13 cellular contexts compared by ENCODE assay signal in genomic region chr2:197806317-197806633, GRCh38. TPM values are rescaled to one million over a fixed set of nuclear protein-coding genes. Genes with fewer than 3 reads are reported as not detected.
DNase-seq lines count a peak whose midpoint lies in the region; ATAC-seq, FAIRE-seq and TF ChIP-seq lines count a peak whose summit lies in the region.
"Had no signal": no experiment of that assay in that cellular context is flagged by ENCODE, and none has a peak within 500 bp of the region (broad histone marks: within the 10 kb centered on the region; RNA-seq: fewer than 3 reads in every experiment).

No MANE protein-coding gene starts in this region.

- FAIRE-seq in K562 (lab: Jason Lieb, UNC): peak; percentile 42

- ATAC-seq in heart left ventricle (no peak), left ventricle myocardium superior (no peak), K562 (0 out of 3 replicates have a peak, but pooled peaks have one; percentile 1)
- ATAC-seq in naive thymus-derived CD4-positive, alpha-beta T cell: no peak

- TF ChIP-seq POLR2A in heart left ventricle (IDR thresholded peaks at IDR 0.05) (no peak), K562 (conservative IDR thresholded peaks at IDR 0.05) (no peak), vagina (IDR thresholded peaks at IDR 0.05) (no peak)

- H3K4me1 ChIP-seq in heart left ventricle (peaks cover 0 to 44% (median 16%) of the 10 kb centered on the region in 12 donors), K562 (replicated peaks in 1 of 2; ENCODE audit: control insufficient read depth in 2 of 2, insufficient read depth in 2 of 2, low read length in 2 of 2) (peaks cover 6 to 19% of the 10 kb centered on the region in 2 experiments; a peak in 4 of 5 replicates), vagina (peaks cover 11% of the 10 kb centered on the region)
- peaks cover 10 to 44% of the 10 kb centered on the region in 2 donors for H3K4me1 ChIP-seq in naive thymus-derived CD4-positive, alpha-beta T cell (ENCODE audit: control insufficient read depth in 2 of 2, insufficient read depth in 2 of 2, low read length in 2 of 2)

- peak overlapping the region; percentile 66 to 91 (median 84) for H3K4me3 ChIP-seq in heart left ventricle
- peak overlapping the region; percentile 82 for H3K4me3 ChIP-seq in K562
- H3K4me3 ChIP-seq in naive thymus-derived CD4-positive, alpha-beta T cell (ENCODE audit: low read length): peak overlapping the region; percentile 67
- peak overlapping the region; percentile 70 to 81 for H3K4me3 ChIP-seq in vagina

- CTCF ChIA-PET in K562 (lab: Yijun Ruan, JAX; ENCODE audit: low intra/inter-chr PET ratio): no interaction called here
- CTCF ChIA-PET in naive thymus-derived CD4-positive, alpha-beta T cell (lab: Charles Lee): interaction anchor here (0.6 kb wide), 1 partner anchor 286 kb away, joined by 4 read pairs; no protein-coding TSS in a partner anchor

- peak overlapping the region; percentile 84 for H3K4me2 ChIP-seq in K562 (ENCODE audit: insufficient read depth, low read length)

- no peaks in the 10 kb centered on the region for H3K36me3 Mint-ChIP-seq in naive thymus-derived CD4-positive, alpha-beta T cell

- 24 to 48% (median 33%) methylated on average over 2 of the region's 2 CpGs for WGBS in heart left ventricle, 4 donors
- whole genome bisulfite sequencing in K562 (ENCODE audit: insufficient coverage, low coverage, missing lambda C conversion rate): 10% methylated on average over 2 of the region's 2 CpGs

- TF ChIP-seq EP300 in K562 (IDR thresholded peaks at IDR 0.05; ENCODE audit: low read length): no peak

- intact Hi-C loops in heart left ventricle (cut with DNase I) (loop anchor here in 8 of 10 donors (5.0 to 10.0 kb wide), 9 partner anchors 41 to 249 kb away; no protein-coding TSS in a partner anchor), left ventricle myocardium superior (cut with micrococcal nuclease) (no loop called here), K562 (cut with micrococcal nuclease) (loop anchor here (10.0 kb wide), 1 partner anchor 1649 kb away; the partner anchor contains the start of gene SATB2), vagina (cut with DNase I) (no loop called here)
- intact Hi-C loops in naive thymus-derived CD4-positive, alpha-beta T cell (cut with micrococcal nuclease): loop anchor here (1.0 to 10.0 kb wide), 3 partner anchors 8 to 1171 kb away; partner anchors contain the start of gene CCDC150 (in 1 of the 2)

- peak overlapping the region in 1 of 2 experiments; percentile 57; a peak in 2 of 4 replicates for H3K9ac ChIP-seq in K562 (ENCODE audit: insufficient read depth in 1 of 2, low read depth in 2 of 2, low read length in 2 of 2)

- no peaks in the 10 kb centered on the region for H4K20me1 ChIP-seq in K562 (replicated peaks; ENCODE audit: control insufficient read depth, insufficient read depth, low read length)

- peaks cover 76% of the 10 kb centered on the region for H3K79me2 ChIP-seq in K562 (ENCODE audit: control insufficient read depth, insufficient read depth, low read length)

- H3K27me3 ChIP-seq in heart left ventricle (no peaks in the 10 kb centered on the region), K562 (ENCODE audit: control insufficient read depth in 2 of 2, insufficient read depth in 2 of 2, low read length in 2 of 2) (no peaks in the 10 kb centered on the region), vagina (no peaks in the 10 kb centered on the region)
- H3K27me3 ChIP-seq in naive thymus-derived CD4-positive, alpha-beta T cell (ENCODE audit: control insufficient read depth in 2 of 2, insufficient read depth in 2 of 2, low read length in 2 of 2): peaks cover 0 to 6% of the 10 kb centered on the region in 2 donors

- no peaks in the 10 kb centered on the region for H3K36me3 ChIP-seq in heart left ventricle
- peaks cover 3% of the 10 kb centered on the region; the same call in 1 of the 3 replicates for H3K36me3 ChIP-seq in K562 (ENCODE audit: control insufficient read depth, insufficient read depth, low read length)
- H3K36me3 ChIP-seq in naive thymus-derived CD4-positive, alpha-beta T cell (ENCODE audit: control insufficient read depth in 2 of 3, insufficient read depth in 3 of 3, low read length in 3 of 3): peaks cover 0 to 4% (median 0%) of the 10 kb centered on the region in 3 experiments
- H3K36me3 ChIP-seq in vagina: no peaks in the 10 kb centered on the region

- H3K9me3 ChIP-seq in heart left ventricle: no peaks in the 10 kb centered on the region
- no peaks in the 10 kb centered on the region for H3K9me3 ChIP-seq in K562 (replicated peaks; ENCODE audit: control insufficient read depth, insufficient read depth, low read depth, low read length)
- H3K9me3 ChIP-seq in naive thymus-derived CD4-positive, alpha-beta T cell (ENCODE audit: control insufficient read depth in 2 of 3, low read length in 3 of 3): no peaks in the 10 kb centered on the region
- H3K9me3 ChIP-seq in vagina: no peaks in the 10 kb centered on the region

- TF ChIP-seq RAD21 in K562 (CRISPR knock-in tag; conservative IDR thresholded peaks at IDR 0.05 in 1 of 2, IDR thresholded peaks at IDR 0.05 in 1 of 2): no peak

- H3K4me3 Mint-ChIP-seq in naive thymus-derived CD4-positive, alpha-beta T cell: peak overlapping the region in 9 of 10 donors; percentile 84 to 94 (median 93)

- H3K27ac Mint-ChIP-seq in naive thymus-derived CD4-positive, alpha-beta T cell: peak overlapping the region in 7 of 9 donors; percentile 83 to 92 (median 90)
- H3K27ac Mint-ChIP-seq: endodermal cell had no signal

- no TSS peak for BruUV-seq in K562 (replicated peaks; lab: Mats Ljungman, UMichigan)

- DNase-seq in heart left ventricle (no peak), left ventricle myocardium superior (no peak), K562 (ENCODE audit: extremely low read depth in 1 of 4, low spot score in 3 of 4) (no peak), vagina (ENCODE audit: extremely low spot score in 2 of 2) (no peak), GM19240 (ENCODE audit: insufficient read length, low spot score) (no peak), D341Med (ENCODE audit: low spot score) (no peak), globus pallidus (ENCODE audit: low spot score) (no peak)
- no peak for DNase-seq in naive thymus-derived CD4-positive, alpha-beta T cell
- DNase-seq: activated effector memory CD4-positive, alpha-beta T cell treated with anti-CD3 and anti-CD28 coated beads, Interleukin-2, amount 50 U/mL, for 16 hours; endodermal cell; NCI-H1417 treated with DMSO at 0.1 percent for 48 hours; stimulated activated CD4-positive, alpha-beta T cell treated with anti-CD3 and anti-CD28 coated beads, Interleukin-4, amount 100 ng/mL, for 4 hours had no signal

- no peak for TF ChIP-seq CTCF in heart left ventricle (IDR thresholded peaks at IDR 0.05)
- TF ChIP-seq CTCF in K562 (IDR thresholded peaks at IDR 0.05 in 2 of 3, conservative IDR thresholded peaks at IDR 0.05 in 1 of 3; ENCODE audit: insufficient read depth in 2 of 3, low read depth in 1 of 3, low read length in 3 of 3): no peak
- no peak for TF ChIP-seq CTCF in vagina (IDR thresholded peaks at IDR 0.05)

- peaks cover 0 to 3% (median 0%) of the 10 kb centered on the region in 11 donors for H3K9me3 Mint-ChIP-seq in naive thymus-derived CD4-positive, alpha-beta T cell
- H3K9me3 Mint-ChIP-seq: endodermal cell had no signal

- POLR2A ChIA-PET in K562 (lab: Yijun Ruan, JAX): interaction anchor here (0.6 kb wide), 1 partner anchor 260 kb away, joined by 3 read pairs; no protein-coding TSS in a partner anchor
- POLR2A ChIA-PET in naive thymus-derived CD4-positive, alpha-beta T cell (lab: Charles Lee): interaction anchor here (0.6 to 3.5 kb wide), 4 partner anchors 13 to 85 kb away, joined by 3 to 10 read pairs (median 5); no protein-coding TSS in a partner anchor

- H2AFZ ChIP-seq in K562 (ENCODE audit: low read depth, low read length): no peak overlapping the region

- peaks cover 0 to 35% (median 0%) of the 10 kb centered on the region in 5 donors for H3K27me3 Mint-ChIP-seq in naive thymus-derived CD4-positive, alpha-beta T cell

- in situ Hi-C loops in K562 (cut with MboI): loop anchor here (10.0 kb wide), 1 partner anchor 319 kb away; no protein-coding TSS in a partner anchor

- no peaks in the 10 kb centered on the region for H3K9me1 ChIP-seq in K562 (ENCODE audit: control insufficient read depth, insufficient read depth, low read length)

- H3K4me1 Mint-ChIP-seq in naive thymus-derived CD4-positive, alpha-beta T cell: peaks cover 36 to 76% (median 68%) of the 10 kb centered on the region in 7 donors

- peak overlapping the region in 11 of 12 donors; percentile 18 to 90 (median 84) for H3K27ac ChIP-seq in heart left ventricle
- peak overlapping the region; percentile 37; the same call in 2 of the 3 replicates for H3K27ac ChIP-seq in K562 (ENCODE audit: extremely low read depth, low read depth, low read length)
- H3K27ac ChIP-seq in naive thymus-derived CD4-positive, alpha-beta T cell (ENCODE audit: low read depth, low read length): peak overlapping the region; percentile 89
- H3K27ac ChIP-seq in vagina: no peak overlapping the region

RNA-seq across cellular contexts. Expression of gene PLCL1, which starts 1.9 kb away (rescaled TPM):
- total RNA-seq in heart left ventricle (100 to 1,000 TPM in 3 of 9 donors, 10 to 100 TPM in 6; 65.9 to 126 (median 97.6) TPM), left ventricle myocardium superior (100 TPM), K562 (2014; rRNA removed) (6.1 and 6.2 TPM in 2 replicates), K562 (2014; rRNA removed; fragmentation: Illumina TruSeq; extraction: Trizol) (12.9 and 16.0 TPM in 2 replicates), K562 (2015; rRNA removed; fragmentation: Illumina TruSeq; extraction: Trizol) (12.0 and 12.6 TPM in 2 replicates), K562 (2021) (8.9 and 9.7 TPM in 2 replicates), vagina (6.6 TPM)
- polyA plus RNA-seq in heart left ventricle (10 to 100 TPM; 22.0 to 33.3 TPM), K562 (2011; rRNA removed) (11.2 and 17.7 TPM in 2 replicates), K562 (2014; fragmentation: Illumina TruSeq; extraction: Trizol) (8.6 and 8.9 TPM in 2 replicates), K562 (2014; fragmentation: Nextera tagmentation; extraction: Ambion mirVana) (1 to 10 TPM; 2.0 to 3.0 TPM), K562 (2014; rRNA removed) (5.1 and 8.1 TPM in 2 replicates)
- 12.5 and 53.5 TPM in 2 replicates for total RNA-seq in K562 (2011; cell fraction: chromatin; rRNA removed; ENCODE audit: low replicate concordance)
- total RNA-seq in K562 (2011; cell fraction: nucleolus; rRNA removed): 6.0 and 7.5 TPM in 2 replicates
- 9.1 and 10.5 TPM in 2 replicates for total RNA-seq in K562 (2011; cell fraction: nucleoplasm; rRNA removed)
- polyA plus RNA-seq in K562 (2011; cell fraction: cytosol; rRNA removed): 2.7 and 5.4 TPM in 2 replicates
- 6.1 and 8.8 TPM in 2 replicates for polyA plus RNA-seq in K562 (2011; cell fraction: nucleus; rRNA removed)
- 7.6 and 9.4 TPM in 2 replicates for polyA plus RNA-seq in K562 (2012)
- polyA minus RNA-seq in K562 (2011; rRNA and poly(A)+ RNA removed): 60.9 and 62.3 TPM in 2 replicates
- 10.5 and 16.3 TPM in 2 replicates for polyA minus RNA-seq in K562 (2011; cell fraction: cytosol; rRNA and poly(A)+ RNA removed)
- polyA minus RNA-seq in K562 (2011; cell fraction: nucleus; rRNA and poly(A)+ RNA removed): 28.0 and 45.5 TPM in 2 replicates
- 10 to 100 TPM in 4 of 5 experiments, 1 to 10 TPM in 1; 1.8 to 33.7 (median 28.5) TPM for total RNA-seq in naive thymus-derived CD4-positive, alpha-beta T cell
- polyA plus RNA-seq in naive thymus-derived CD4-positive, alpha-beta T cell: 10 to 100 TPM; 13.1 to 16.7 TPM

RNA-seq across cellular contexts. Expression of gene BOLL, which starts 21.2 kb away (rescaled TPM):
- under 1 TPM in 2 of 9 donors, not detected in 7; 0.12 to 0.21 TPM for total RNA-seq in heart left ventricle
- polyA plus RNA-seq in heart left ventricle: under 1 TPM in 1 of 2 donors, not detected in 1; 0.08 TPM
- total RNA-seq in left ventricle myocardium superior: not detected
- total RNA-seq in K562 (2011; cell fraction: chromatin; rRNA removed; ENCODE audit: low replicate concordance): 0.09 and 0.14 TPM in 2 replicates
- total RNA-seq in K562 (2011; cell fraction: nucleolus; rRNA removed): not detected in 2 replicates
- 0.81 TPM in 1 of 2 replicates, not detected in the other for total RNA-seq in K562 (2011; cell fraction: nucleoplasm; rRNA removed)
- 0.29 TPM in 1 of 2 replicates, not detected in the other for total RNA-seq in K562 (2014; rRNA removed)
- 0.11 TPM in 1 of 2 replicates, not detected in the other for total RNA-seq in K562 (2014; rRNA removed; fragmentation: Illumina TruSeq; extraction: Trizol)
- 0.25 TPM in 1 of 2 replicates, not detected in the other for total RNA-seq in K562 (2015; rRNA removed; fragmentation: Illumina TruSeq; extraction: Trizol)
- total RNA-seq in K562 (2021): 0.11 and 0.13 TPM in 2 replicates
- polyA plus RNA-seq in K562 (2011; rRNA removed): 0.53 TPM in 1 of 2 replicates, not detected in the other
- polyA plus RNA-seq in K562 (2011; cell fraction: cytosol; rRNA removed): 0.15 TPM in 1 of 2 replicates, not detected in the other
- polyA plus RNA-seq in K562 (2011; cell fraction: nucleus; rRNA removed): 0.34 and 0.65 TPM in 2 replicates
- polyA plus RNA-seq in K562 (2012): 0.27 and 1.1 TPM in 2 replicates
- 0.11 and 0.55 TPM in 2 replicates for polyA plus RNA-seq in K562 (2014; fragmentation: Illumina TruSeq; extraction: Trizol)
- polyA plus RNA-seq in K562 (2014; fragmentation: Nextera tagmentation; extraction: Ambion mirVana): under 1 TPM; 0.11 to 0.46 TPM
- 0.09 and 0.12 TPM in 2 replicates for polyA plus RNA-seq in K562 (2014; rRNA removed)
- not detected in 2 replicates for polyA minus RNA-seq in K562 (2011; rRNA and poly(A)+ RNA removed)
- polyA minus RNA-seq in K562 (2011; cell fraction: cytosol; rRNA and poly(A)+ RNA removed): not detected in 2 replicates
- polyA minus RNA-seq in K562 (2011; cell fraction: nucleus; rRNA and poly(A)+ RNA removed): not detected in 2 replicates
- total RNA-seq in naive thymus-derived CD4-positive, alpha-beta T cell: not detected
- under 1 TPM in 1 of 2 donors, not detected in 1; 0.08 TPM for polyA plus RNA-seq in naive thymus-derived CD4-positive, alpha-beta T cell
- total RNA-seq in vagina: not detected
- total RNA-seq: endodermal cell had no signal
- polyA plus RNA-seq: urinary bladder had no signal

Comparison
In these comparisons a context has a peak if more than half of its experiments do, and no peak if none do; other contexts are left out.
1. intact Hi-C loops: an anchor here in heart left ventricle (5.0 to 10.0 kb wide), K562 (10.0 kb wide) and naive thymus-derived CD4-positive, alpha-beta T cell (1.0 to 10.0 kb wide); none called in left ventricle myocardium superior and vagina.